ENCODE assay signal across 16 cellular contexts in genomic region chr4:89994176-89994873, GRCh38.
"Had no signal": no experiment of that assay in that cellular context is flagged by ENCODE, and none has a peak within 500 bp of the region (broad histone marks: within the 10 kb centered on the region; RNA-seq: fewer than 3 reads in every experiment).

No MANE protein-coding gene starts in this region.

- H3K9me3 ChIP-seq: ovary, upper lobe of right lung had no signal

- H3K27ac ChIP-seq: ovary, upper lobe of right lung had no signal

- H3K4me1 Mint-ChIP-seq: activated CD4-positive, alpha-beta T cell treated with anti-CD3 and anti-CD28 coated beads, Interleukin-2, amount 10 ng/mL, durations not matched to agents 24 days and 14 days; activated naive CD8-positive, alpha-beta T cell treated with anti-CD3 and anti-CD28 coated beads, Interleukin-2, amount 10 ng/mL, durations not matched to agents 7 days and 5 days; activated T-helper 17 cell treated with anti-CD3 and anti-CD28 coated beads, Interleukin-2, amount 50 U/mL, for 72 hours had no signal

- H3K27me3 Mint-ChIP-seq: activated CD4-positive, alpha-beta T cell treated with anti-CD3 and anti-CD28 coated beads, Interleukin-2, amount 10 ng/mL, durations not matched to agents 24 days and 14 days had no signal

- DNase-seq: activated CD4-positive, alpha-beta T cell treated with anti-CD3 and anti-CD28 coated beads, Interleukin-2, amount 10 ng/mL, durations not matched to agents 24 days and 14 days; activated CD8-positive, alpha-beta T cell treated with anti-CD3 and anti-CD28 coated beads for 36 hours; activated naive CD4-positive, alpha-beta T cell treated with Interleukin-2 at 50 U/mL for 16 hours; activated naive CD8-positive, alpha-beta T cell treated with anti-CD3 and anti-CD28 coated beads, Interleukin-2, amount 10 ng/mL, durations not matched to agents 7 days and 5 days; activated T-cell treated with anti-CD3 and anti-CD28 coated beads, Interleukin-2, amount 50 U/mL, for 1 hour; amygdala; dermis blood vessel endothelial cell; effector memory CD4-positive, alpha-beta T cell; ovary; stimulated activated CD4-positive, alpha-beta T cell treated with anti-CD3 and anti-CD28 coated beads, Interleukin-12 subunit alpha, Interleukin-12 subunit beta, amount 100 ng/mL, for 4 hours; stimulated activated CD4-positive, alpha-beta T cell treated with anti-CD3 and anti-CD28 coated beads, Interleukin-1b, Interleukin-23, amount 100 ng/mL, for 48 hours; stimulated activated CD8-positive, alpha-beta memory T cell treated with anti-CD3 and anti-CD28 coated beads, Interleukin-4, amount 100 ng/mL, for 48 hours; stimulated activated naive CD4-positive, alpha-beta T cell; T-helper 9 cell had no signal

- H3K4me3 Mint-ChIP-seq: activated CD4-positive, alpha-beta T cell treated with anti-CD3 and anti-CD28 coated beads, Interleukin-2, amount 10 ng/mL, durations not matched to agents 24 days and 14 days; activated CD8-positive, alpha-beta T cell treated with anti-CD3 and anti-CD28 coated beads for 36 hours; activated naive CD8-positive, alpha-beta T cell treated with anti-CD3 and anti-CD28 coated beads, Interleukin-2, amount 10 ng/mL, durations not matched to agents 7 days and 5 days; activated T-helper 17 cell treated with anti-CD3 and anti-CD28 coated beads, Interleukin-2, amount 50 U/mL, for 72 hours had no signal

- H3K9me3 Mint-ChIP-seq: activated CD4-positive, alpha-beta T cell treated with anti-CD3 and anti-CD28 coated beads, Interleukin-2, amount 10 ng/mL, durations not matched to agents 24 days and 14 days; activated CD8-positive, alpha-beta T cell treated with anti-CD3 and anti-CD28 coated beads for 36 hours; activated naive CD8-positive, alpha-beta T cell treated with anti-CD3 and anti-CD28 coated beads, Interleukin-2, amount 10 ng/mL, durations not matched to agents 7 days and 5 days; activated T-helper 17 cell treated with anti-CD3 and anti-CD28 coated beads, Interleukin-2, amount 50 U/mL, for 72 hours had no signal

- H3K36me3 ChIP-seq: ovary, upper lobe of right lung had no signal

- H3K27ac Mint-ChIP-seq: activated CD4-positive, alpha-beta T cell treated with anti-CD3 and anti-CD28 coated beads, Interleukin-2, amount 10 ng/mL, durations not matched to agents 24 days and 14 days; activated CD8-positive, alpha-beta T cell treated with anti-CD3 and anti-CD28 coated beads for 36 hours; activated naive CD8-positive, alpha-beta T cell treated with anti-CD3 and anti-CD28 coated beads, Interleukin-2, amount 10 ng/mL, durations not matched to agents 7 days and 5 days; activated T-helper 17 cell treated with anti-CD3 and anti-CD28 coated beads, Interleukin-2, amount 50 U/mL, for 72 hours had no signal

- H3K4me3 ChIP-seq: ovary, upper lobe of right lung had no signal

- H3K27me3 ChIP-seq: ovary, upper lobe of right lung had no signal

- H3K36me3 Mint-ChIP-seq: activated naive CD8-positive, alpha-beta T cell treated with anti-CD3 and anti-CD28 coated beads, Interleukin-2, amount 10 ng/mL, durations not matched to agents 7 days and 5 days had no signal

- H3K4me1 ChIP-seq: upper lobe of right lung had no signal
